ENCODE assay signal across 26 cellular contexts in the genomic region with DNA sequence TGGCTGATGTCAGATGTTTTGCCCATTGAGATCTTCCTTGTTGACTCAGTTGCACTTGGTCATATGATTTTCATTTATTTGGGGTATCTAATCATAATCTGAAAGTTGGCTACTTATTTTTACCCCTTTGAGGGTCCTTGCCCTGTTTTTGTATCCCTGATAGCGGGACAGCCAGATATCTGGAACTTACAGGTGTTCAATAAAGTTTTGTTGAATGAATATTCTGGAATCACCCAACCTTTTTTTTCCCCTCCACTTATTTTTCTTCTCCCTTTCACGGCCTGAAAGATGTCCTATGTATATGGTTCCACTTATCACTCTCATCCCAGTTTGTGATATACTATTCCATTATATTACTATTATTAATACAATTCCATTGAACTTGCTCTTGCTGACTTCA.
"Had no signal": no experiment of that assay in that cellular context is flagged by ENCODE, and none has a peak within 500 bp of the region (broad histone marks: within the 10 kb centered on the region; RNA-seq: fewer than 3 reads in every experiment).

No MANE protein-coding gene starts in this region.

- H3K27ac Mint-ChIP-seq: activated naive CD8-positive, alpha-beta T cell treated with anti-CD3 and anti-CD28 coated beads, Interleukin-2, amount 10 ng/mL, durations not matched to agents 7 days and 5 days; activated T-helper 2 cell treated with anti-CD3 and anti-CD28 coated beads, Interferon-gamma antibody, Interleukin-2, Interleukin-4, amounts not matched to agents 10 μg/mL and 5 μg/mL and 100 μg/mL, durations not matched to agents 14 hours and 24 hours and 36 hours; T-helper 2 cell treated with Interferon-gamma antibody and Interleukin-4, amounts not matched to agents 5 μg/mL and 100 μg/mL, for 36 hours had no signal

- ATAC-seq: mucosa of descending colon, pancreas had no signal

- H3K9me3 Mint-ChIP-seq: activated B cell treated with CpG ODN at 0.5 μM for 24 hours; activated T-helper 2 cell treated with anti-CD3 and anti-CD28 coated beads, Interferon-gamma antibody, Interleukin-2, Interleukin-4, amounts not matched to agents 10 μg/mL and 5 μg/mL and 100 μg/mL, durations not matched to agents 14 hours and 24 hours and 36 hours; T-helper 2 cell treated with Interferon-gamma antibody and Interleukin-4, amounts not matched to agents 5 μg/mL and 100 μg/mL, for 36 hours had no signal

- H3K4me3 ChIP-seq: ascending aorta, left ventricle myocardium inferior, lung, mucosa of descending colon, pancreas, prostate gland, testis, transverse colon had no signal

- H3K36me3 ChIP-seq: ascending aorta, left ventricle myocardium inferior, pancreas, prostate gland, transverse colon had no signal

- H3K27me3 ChIP-seq: ascending aorta, pancreas, testis, transverse colon had no signal

- H3K27ac ChIP-seq: ascending aorta, left ventricle myocardium inferior, pancreas, prostate gland, testis, transverse colon had no signal

- DNase-seq: activated B cell treated with CpG ODN at 0.5 μM for 24 hours; activated CD4-positive, alpha-beta T cell treated with anti-CD3 and anti-CD28 coated beads, Interleukin-2, amount 50 U/mL, for 4 hours; activated naive CD8-positive, alpha-beta T cell treated with anti-CD3 and anti-CD28 coated beads, Interleukin-2, amount 10 ng/mL, durations not matched to agents 7 days and 5 days; activated T-cell treated with anti-CD3 and anti-CD28 coated beads for 4 hours; cortex of kidney; foreskin fibroblast; left ventricle myocardium inferior; mucosa of descending colon; nucleus accumbens; pancreas; retina; stimulated activated CD4-positive, alpha-beta T cell treated with anti-CD3 and anti-CD28 coated beads, Interleukin-15, amount 100 ng/mL, for 24 hours; stimulated activated naive CD4-positive, alpha-beta T cell; T-helper 1 cell; testis; transverse colon had no signal

- H3K9me3 ChIP-seq: ascending aorta, left ventricle myocardium inferior, mucosa of descending colon, pancreas, prostate gland, testis, transverse colon had no signal

- H3K27me3 Mint-ChIP-seq: activated B cell treated with CpG ODN at 0.5 μM for 24 hours; activated naive CD8-positive, alpha-beta T cell treated with anti-CD3 and anti-CD28 coated beads, Interleukin-2, amount 10 ng/mL, durations not matched to agents 7 days and 5 days; brain had no signal

- FAIRE-seq: endothelial cell of umbilical vein, islet of Langerhans, pancreas, urothelium cell line had no signal

- H3K4me3 Mint-ChIP-seq: activated naive CD8-positive, alpha-beta T cell treated with anti-CD3 and anti-CD28 coated beads, Interleukin-2, amount 10 ng/mL, durations not matched to agents 7 days and 5 days; brain; neural crest cell; T-helper 2 cell treated with Interferon-gamma antibody and Interleukin-4, amounts not matched to agents 5 μg/mL and 100 μg/mL, for 36 hours had no signal
